Comparison of ENCODE assay signal across 19 cellular contexts in genomic region chr14:72774894-72775620, GRCh38.
DNase-seq lines count a peak whose midpoint lies in the region; ATAC-seq and TF ChIP-seq lines count a peak whose summit lies in the region.
"Had no signal": no experiment of that assay in that cellular context is flagged by ENCODE, and none has a peak within 500 bp of the region (broad histone marks: within the 10 kb centered on the region; RNA-seq: fewer than 3 reads in every experiment).

No MANE protein-coding gene starts in this region.

- TF ChIP-seq CTCF in OCI-LY3 (IDR thresholded peaks at IDR 0.05; ENCODE audit: low read depth, low read length): no peak
- TF ChIP-seq CTCF in type B pancreatic cell (conservative IDR thresholded peaks at IDR 0.05): no peak

- H3K27ac ChIP-seq in right cardiac atrium (ENCODE audit: low read length) (peak overlapping the region; percentile 53), OCI-LY3 (ENCODE audit: low read length) (peak overlapping the region; percentile 93)
- H3K27ac ChIP-seq: RWPE1 had no signal

- H3K4me1 ChIP-seq in right cardiac atrium (ENCODE audit: control insufficient read depth, insufficient read depth, low read length) (peaks cover 8% of the 10 kb centered on the region), OCI-LY3 (ENCODE audit: low read length) (peaks cover 59% of the 10 kb centered on the region)

- H3K27me3 ChIP-seq in right cardiac atrium (ENCODE audit: control insufficient read depth, insufficient read depth): no peaks in the 10 kb centered on the region
- H3K27me3 ChIP-seq in OCI-LY3 (ENCODE audit: low read depth, low read length): no peaks in the 10 kb centered on the region

- H3K27ac Mint-ChIP-seq in type B pancreatic cell: no peak overlapping the region
- H3K27ac Mint-ChIP-seq: CD4-positive, CD25-positive, alpha-beta regulatory T cell had no signal

- intact Hi-C loops in right cardiac atrium (cut with DNase I) (no loop called here), left cardiac atrium (cut with DNase I) (no loop called here)

- H2AFZ ChIP-seq in OCI-LY3 (ENCODE audit: low read depth, low read length): no peak overlapping the region

- H3K36me3 ChIP-seq in OCI-LY3 (replicated peaks; ENCODE audit: low read depth, low read length): peaks cover 24% of the 10 kb centered on the region

- ATAC-seq in right cardiac atrium (no peak), left cardiac atrium (no peak)
- ATAC-seq: SK-N-SH treated with all-trans-retinoic acid at 6 μM for 48 hours had no signal

- no peaks in the 10 kb centered on the region for H4K20me1 ChIP-seq in OCI-LY3 (ENCODE audit: insufficient read depth, low read length)

- H3K9me3 ChIP-seq in right cardiac atrium (ENCODE audit: control insufficient read depth, low read length) (no peaks in the 10 kb centered on the region), OCI-LY3 (ENCODE audit: insufficient read depth, low read length) (peaks cover 5% of the 10 kb centered on the region; the same call in 1 of the 2 replicates)

- H3K9me3 Mint-ChIP-seq in type B pancreatic cell: no peaks in the 10 kb centered on the region

- H3K9ac ChIP-seq in OCI-LY3 (ENCODE audit: low read length): peak overlapping the region; percentile 62

- H3K79me2 ChIP-seq in OCI-LY3 (ENCODE audit: low read length): peaks cover 48% of the 10 kb centered on the region

- peak overlapping the region; percentile 42 for H3K4me3 Mint-ChIP-seq in type B pancreatic cell
- H3K4me3 Mint-ChIP-seq: CD4-positive, CD25-positive, alpha-beta regulatory T cell had no signal

- H3K4me3 ChIP-seq in right cardiac atrium (ENCODE audit: low read length) (no peak overlapping the region), OCI-LY3 (ENCODE audit: low read length) (peak overlapping the region; percentile 63)

- peaks cover 15% of the 10 kb centered on the region for H3K4me1 Mint-ChIP-seq in type B pancreatic cell (ENCODE audit: unreplicated experiment)

- peak overlapping the region; percentile 82 for H3K4me2 ChIP-seq in OCI-LY3 (ENCODE audit: low read length)

- H3K36me3 Mint-ChIP-seq in type B pancreatic cell: no peaks in the 10 kb centered on the region
- H3K36me3 Mint-ChIP-seq: CD4-positive, CD25-positive, alpha-beta regulatory T cell had no signal

- H3K27me3 Mint-ChIP-seq in type B pancreatic cell: no peaks in the 10 kb centered on the region
- H3K27me3 Mint-ChIP-seq: IgD-negative memory B cell had no signal

- WGBS in right cardiac atrium: 55% methylated on average over 6 of the region's 6 CpGs

- no peak for DNase-seq in right cardiac atrium
- no peak for DNase-seq in left cardiac atrium
- DNase-seq in medulla oblongata (ENCODE audit: extremely low spot score): peak; percentile 21
- DNase-seq in type B pancreatic cell (ENCODE audit: extremely low spot score, unreplicated experiment): peak; percentile 15
- DNase-seq in NCI-H82 (lab: John Stamatoyannopoulos, UW): no peak
- no peak for DNase-seq in ureter (ENCODE audit: low spot score)
- DNase-seq in NAMALWA (ENCODE audit: low spot score): no peak
- DNase-seq: CD4-positive, CD25-positive, alpha-beta regulatory T cell; COR-L47; DMS153; GOT3; HCEC 1CT; NCI-H187; NCI-H446 treated with DMSO at 0.1 percent for 48 hours; NCI-H526 treated with DMSO at 0.1 percent for 48 hours had no signal

Comparison
In these comparisons a context has a peak if more than half of its experiments do, and no peak if none do; other contexts are left out.
1. DNase-seq: peak in medulla oblongata (single experiment) and type B pancreatic cell (single experiment); none in right cardiac atrium (0 of 3), left cardiac atrium (single experiment), NCI-H82 (single experiment), ureter (single experiment) and NAMALWA (single experiment).